ENCODE assay signal across 8 cellular contexts in the genomic region with DNA sequence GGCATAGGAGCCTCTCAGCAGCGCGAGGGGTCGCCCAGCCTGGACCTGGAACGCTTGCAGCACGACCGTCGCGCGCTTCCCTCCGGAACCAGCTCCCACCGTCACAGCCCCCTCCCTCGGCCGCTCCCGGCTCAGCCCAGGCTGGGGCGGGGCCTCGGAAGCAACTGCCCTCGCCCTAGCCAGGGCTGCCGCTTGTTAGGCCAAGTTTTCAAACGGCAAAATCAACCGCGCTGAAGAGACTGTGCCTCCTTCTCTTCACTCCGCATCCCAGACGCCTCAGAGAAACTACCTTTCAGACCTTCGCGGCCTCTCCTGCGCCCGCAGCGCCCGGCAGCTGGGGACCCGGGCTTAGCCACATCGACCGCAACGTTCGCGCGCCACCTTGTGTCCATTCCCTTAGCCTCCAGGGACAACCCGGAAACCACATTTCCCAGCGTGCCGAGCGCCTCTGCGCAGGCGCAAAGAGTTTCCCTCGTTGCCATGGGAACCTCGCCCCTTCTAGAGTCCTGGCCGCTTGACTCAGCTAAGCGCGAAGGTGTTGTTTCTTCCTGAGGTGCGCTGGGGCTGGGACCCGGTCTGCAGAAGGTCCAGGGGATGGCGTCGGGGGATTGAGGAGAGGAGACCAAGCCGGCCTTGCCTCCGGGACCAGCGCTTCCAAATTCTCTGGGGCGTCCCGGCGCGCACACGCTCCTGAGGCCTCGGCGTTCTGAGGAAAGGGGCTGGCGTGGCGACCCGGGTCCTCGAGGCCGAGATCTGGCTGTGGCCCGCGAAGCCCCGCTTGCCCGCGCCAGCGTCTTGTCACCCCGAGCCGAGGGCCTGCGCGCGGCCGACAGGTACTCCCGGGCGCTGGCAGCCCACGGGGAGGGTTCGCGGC. TPM values are rescaled to one million over a fixed set of nuclear protein-coding genes. Genes with fewer than 3 reads are reported as not detected.
DNase-seq lines count a peak whose midpoint lies in the region; ATAC-seq and FAIRE-seq lines count a peak whose summit lies in the region.

No MANE protein-coding gene starts in this region.

- peak overlapping the region; percentile 68 to 83 (median 79) for H3K9ac ChIP-seq in BLaER1 treated with 17β-estradiol and CSF1 and Interleukin-3, amounts not matched to agents 10 nM and 100 nM

- H3K27me3 ChIP-seq in BLaER1 treated with 17β-estradiol and CSF1 and Interleukin-3, amounts not matched to agents 10 nM and 100 nM, result peaks cover 0 to 8% (median 0%) of the 10 kb centered on the region in 11 experiments; a peak in 6 of 22 replicates

- no peaks in the 10 kb centered on the region for H3K9me3 ChIP-seq in BLaER1 treated with 17β-estradiol and CSF1 and Interleukin-3, amounts not matched to agents 10 nM and 100 nM (replicated peaks in 1 of 11)

- peak; percentile 81 for ATAC-seq in HG03442 (IDR thresholded peaks at IDR 0.05; ENCODE audit: unreplicated experiment)
- ATAC-seq in left colon, result peak; percentile 77

- H3K36me3 ChIP-seq in BLaER1 treated with 17β-estradiol and CSF1 and Interleukin-3, amounts not matched to agents 10 nM and 100 nM, result peaks cover 0 to 12% (median 0%) of the 10 kb centered on the region in 11 experiments; a peak in 4 of 22 replicates

- peak overlapping the region; percentile 95 to 100 (median 99) for H3K4me2 ChIP-seq in BLaER1 treated with 17β-estradiol and CSF1 and Interleukin-3, amounts not matched to agents 10 nM and 100 nM

- peak overlapping the region; percentile 37 to 83 (median 75); a peak in 21 of 22 replicates for H3K27ac ChIP-seq in BLaER1 treated with 17β-estradiol and CSF1 and Interleukin-3, amounts not matched to agents 10 nM and 100 nM
- peak overlapping the region; percentile 98 for H3K27ac ChIP-seq in cingulate gyrus (ENCODE audit: low read depth, low read length)

- H4K20me1 ChIP-seq in BLaER1 treated with 17β-estradiol and CSF1 and Interleukin-3, amounts not matched to agents 10 nM and 100 nM, result peaks cover 0 to 4% (median 0%) of the 10 kb centered on the region in 11 experiments; a peak in 1 of 22 replicates

- intact Hi-C loops in left colon (cut with DNase I, micrococcal nuclease), result loop anchor here (2.0 to 5.0 kb wide), 2 partner anchors 50 to 55 kb away; partner anchors contain the start of gene GRK2 (in 1 of the 2)

- FAIRE-seq in GM19239 (lab: Jason Lieb, UNC), result peak; percentile 96

- H3K4me1 ChIP-seq in BLaER1 treated with 17β-estradiol and CSF1 and Interleukin-3, amounts not matched to agents 10 nM and 100 nM, result peaks cover 26 to 53% (median 42%) of the 10 kb centered on the region in 10 experiments

- peak overlapping the region; percentile 69 to 85 (median 78) for H3K4me3 ChIP-seq in BLaER1 treated with 17β-estradiol and CSF1 and Interleukin-3, amounts not matched to agents 10 nM and 100 nM

- peak; percentile 98 for DNase-seq in GM19239 (ENCODE audit: insufficient read length, low spot score)
- DNase-seq in NCI-H510A treated with DMSO at 0.1 percent for 48 hours (lab: John Stamatoyannopoulos, UW), result peak; percentile 99
- DNase-seq in activated CD4-positive, alpha-beta T cell treated with anti-CD3 and anti-CD28 coated beads for 4 hours, result peak; percentile 98 to 99
- peak; percentile 94 to 99 for DNase-seq in left colon
- DNase-seq in stimulated activated CD4-positive, alpha-beta T cell treated with anti-CD3 and anti-CD28 coated beads, Interleukin-1b, Interleukin-23, amount 100 ng/mL, for 4 hours (ENCODE audit: low read depth in 2 of 2), result peak; percentile 97 to 99

RNA-seq across cellular contexts. Expression of gene SSH3, which starts 14.3 kb away (rescaled TPM):
- 10 to 100 TPM; 74.9 to 79.3 TPM for total RNA-seq in left colon

RNA-seq across cellular contexts. Expression of gene ANKRD13D, which starts 28.5 kb away (rescaled TPM):
- total RNA-seq in left colon, result 10 to 100 TPM; 26.9 to 29.6 TPM

RNA-seq across cellular contexts. Expression of gene POLD4, which starts 35.7 kb away (rescaled TPM):
- total RNA-seq in left colon, result 100 to 1,000 TPM; 237 to 262 TPM

RNA-seq across cellular contexts. Expression of gene GRK2, which starts 51.3 kb away (rescaled TPM):
- total RNA-seq in left colon, result 100 to 1,000 TPM in 1 of 2 donors, 10 to 100 TPM in 1; 95.8 to 119 TPM

RNA-seq across cellular contexts. Expression of gene CLCF1, which starts 55.8 kb away (rescaled TPM):
- 1 to 10 TPM; 2.2 to 2.4 TPM for total RNA-seq in left colon

Comparison
In these comparisons a context has a peak if more than half of its experiments do, and no peak if none do; other contexts are left out.
1. Peak in every context shown above with its lines: DNase-seq, ATAC-seq, H3K4me3 ChIP-seq and H3K27ac ChIP-seq.